Comparison of ENCODE assay signal across 7 cellular contexts in genomic region chr7:1160665-1161010, GRCh38. TPM values are rescaled to one million over a fixed set of nuclear protein-coding genes. Genes with fewer than 3 reads are reported as not detected.
DNase-seq lines count a peak whose midpoint lies in the region; ATAC-seq and TF ChIP-seq lines count a peak whose summit lies in the region.

No MANE protein-coding gene starts in this region.

- peak; percentile 16 for ATAC-seq in HG03442 (IDR thresholded peaks at IDR 0.05; ENCODE audit: unreplicated experiment)

- WGBS in spleen, 5 donors = 20 to 42% (median 26%) methylated on average over 16 to 19 of the region's 19 CpGs

- TF ChIP-seq CTCF in GM12875 (IDR thresholded peaks at IDR 0.05; ENCODE audit: borderline replicate concordance, insufficient read depth, low read depth, low read length) (no peak), spleen (IDR thresholded peaks at IDR 0.05 in 8 of 11, conservative IDR thresholded peaks at IDR 0.05 in 3 of 11) (no peak)

- peaks cover 34% of the 10 kb centered on the region for H3K4me1 ChIP-seq in adipocyte (ENCODE audit: control insufficient read depth, insufficient read depth, low read length)
- peaks cover 16 to 46% (median 33%) of the 10 kb centered on the region in 6 donors for H3K4me1 ChIP-seq in spleen

- peak overlapping the region; percentile 92 to 99 (median 98) for H3K27ac ChIP-seq in spleen

- TF ChIP-seq POLR2A in spleen (IDR thresholded peaks at IDR 0.05) = no peak

- H3K36me3 ChIP-seq in adipocyte (ENCODE audit: control insufficient read depth, insufficient read depth, low read length, severe bottlenecking) (peaks cover 34% of the 10 kb centered on the region), spleen (peaks cover 0 to 59% (median 25%) of the 10 kb centered on the region in 6 donors)

- CTCF ChIA-PET in HEK293T (lab: Yijun Ruan, JAX) = no interaction called here

- intact Hi-C loops in spleen (cut with DNase I; ENCODE audit: low total_unique reads) = no loop called here

- H3K4me3 ChIP-seq in GM12875 (ENCODE audit: low read depth, low read length) (peak overlapping the region; percentile 66), adipocyte (ENCODE audit: low read length) (peak overlapping the region; percentile 100), iPS-11a (ENCODE audit: low read depth, low read length) (peak overlapping the region; percentile 99), spleen (peak overlapping the region; percentile 65 to 98 (median 86))

- POLR2A ChIA-PET in HEK293T (lab: Yijun Ruan, JAX) = interaction anchor here (0.8 to 1.6 kb wide), 4 partner anchors 13 to 35 kb away, joined by 3 to 9 read pairs (median 3); a partner anchor contains a TSS

- peak overlapping the region; percentile 99 for H3K9ac ChIP-seq in adipocyte (ENCODE audit: low read length)

- DNase-seq in adipocyte (ENCODE audit: low read depth) (peak; percentile 43), spleen (peak; percentile 89), HEK293T (ENCODE audit: extremely low spot score) (no peak), NCI-H2171 treated with DMSO at 0.1 percent for 48 hours (lab: John Stamatoyannopoulos, UW) (no peak)

- H3K9me3 ChIP-seq in adipocyte (ENCODE audit: control insufficient read depth, low read length) = no peaks in the 10 kb centered on the region
- H3K9me3 ChIP-seq in spleen = no peaks in the 10 kb centered on the region

- H3K27me3 ChIP-seq in adipocyte (replicated peaks; ENCODE audit: control insufficient read depth, insufficient read depth, low read length) (no peaks in the 10 kb centered on the region), spleen (replicated peaks in 1 of 7) (no peaks in the 10 kb centered on the region)

TF ChIP-seq in HEK293T, 16 proteins besides CTCF, POLR2A, EP300 and RAD21:
- TF ChIP-seq FOXK2 (IDR thresholded peaks at IDR 0.05) = no peak
- no peak for TF ChIP-seq BHLHE40 (IDR thresholded peaks at IDR 0.05; ENCODE audit: borderline replicate concordance)
- no peak for TF ChIP-seq TARDBP (IDR thresholded peaks at IDR 0.05)
- TF ChIP-seq SP1 (IDR thresholded peaks at IDR 0.05) = no peak
- no peak for TF ChIP-seq LEF1 (IDR thresholded peaks at IDR 0.05; ENCODE audit: borderline replicate concordance)
- no peak for TF ChIP-seq L3MBTL2 (conservative IDR thresholded peaks at IDR 0.05)
- TF ChIP-seq HDGF (IDR thresholded peaks at IDR 0.05; ENCODE audit: borderline replicate concordance) = no peak
- no peak for TF ChIP-seq CTBP1 (IDR thresholded peaks at IDR 0.05; ENCODE audit: borderline replicate concordance)
- TF ChIP-seq FOXM1 (IDR thresholded peaks at IDR 0.05; ENCODE audit: borderline replicate concordance) = no peak
TF ChIP-seq in HEK293T: peak in this region for 0.

RNA-seq across cellular contexts. Expression of gene ZFAND2A, which starts 0.6 kb away (rescaled TPM):
- total RNA-seq in spleen = 10 to 100 TPM; 18.3 to 40.3 (median 22.9) TPM
- 10 to 100 TPM; 31.4 to 41.7 (median 32.7) TPM for polyA plus RNA-seq in spleen

Comparison
In these comparisons a context has a peak if more than half of its experiments do, and no peak if none do; other contexts are left out.
1. DNase-seq: peak in adipocyte (single experiment) and spleen (single experiment); none in HEK293T (single experiment) and NCI-H2171 treated with DMSO at 0.1 percent for 48 hours (single experiment).
2. Peak in every context shown above with its lines, with median percentiles within 50 percentile points of each other: H3K4me3 ChIP-seq.